Comparison of ENCODE assay signal across 8 cellular contexts in the genomic region with DNA sequence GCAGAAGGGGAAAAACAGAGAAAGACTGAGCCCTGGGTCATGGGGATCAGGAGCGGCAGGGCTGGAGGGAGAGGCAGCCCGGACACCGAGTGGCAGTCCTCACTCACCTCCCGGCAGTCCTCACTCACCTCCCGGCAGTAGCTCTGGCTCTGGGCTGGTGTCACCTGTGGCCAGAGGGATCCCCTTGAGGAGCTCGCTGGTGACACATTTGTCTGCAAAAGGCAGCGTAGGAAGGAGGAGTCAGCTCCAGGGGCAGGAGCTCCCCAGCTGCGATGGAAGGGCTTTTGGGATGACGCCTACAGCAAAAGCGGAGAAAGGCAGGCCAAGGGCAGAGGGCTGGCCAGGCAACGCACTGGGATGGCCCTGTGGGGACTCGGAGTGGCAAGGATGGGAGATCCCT. TPM values are rescaled to one million over a fixed set of nuclear protein-coding genes. Genes with fewer than 3 reads are reported as not detected.
DNase-seq lines count a peak whose midpoint lies in the region; ATAC-seq and TF ChIP-seq lines count a peak whose summit lies in the region.

No MANE protein-coding gene starts in this region.

- H2BK5ac ChIP-seq in neuronal stem cell (ENCODE audit: low read length), result peak overlapping the region; percentile 98

- H3K4ac ChIP-seq in neuronal stem cell (ENCODE audit: low read length), result no peak overlapping the region

- no peak for ATAC-seq in CD8-positive, alpha-beta T cell
- no peak for ATAC-seq in effector memory CD8-positive, alpha-beta T cell (replicated peaks)
- ATAC-seq in HG03280 (IDR thresholded peaks at IDR 0.05; ENCODE audit: unreplicated experiment) (no peak), HG03045 (IDR thresholded peaks at IDR 0.05; ENCODE audit: unreplicated experiment) (no peak)

- H2AK5ac ChIP-seq in neuronal stem cell (ENCODE audit: low read depth, low read length), result peak overlapping the region; percentile 100

- no peaks in the 10 kb centered on the region for H3K9me3 Mint-ChIP-seq in CD8-positive, alpha-beta T cell
- H3K9me3 Mint-ChIP-seq in effector memory CD8-positive, alpha-beta T cell, result no peaks in the 10 kb centered on the region

- peaks cover 8% of the 10 kb centered on the region for H3K79me2 ChIP-seq in OCI-LY1 (ENCODE audit: insufficient read depth, low read length)

- H3K4me2 ChIP-seq in OCI-LY1 (ENCODE audit: low read length), result peak overlapping the region; percentile 100
- peak overlapping the region; percentile 86 for H3K4me2 ChIP-seq in neuronal stem cell (ENCODE audit: insufficient read depth, low read length, poor library complexity, severe bottlenecking)

- no peaks in the 10 kb centered on the region for H3K27me3 Mint-ChIP-seq in CD8-positive, alpha-beta T cell (ENCODE audit: low read depth)
- H3K27me3 Mint-ChIP-seq in effector memory CD8-positive, alpha-beta T cell, result no peaks in the 10 kb centered on the region

- peaks cover 19% of the 10 kb centered on the region for H3K79me1 ChIP-seq in neuronal stem cell (ENCODE audit: low read depth, low read length)

- WGBS in neuronal stem cell (ENCODE audit: extremely low coverage in 2 of 2, insufficient read length in 2 of 2, insufficient replicate concordance in 1 of 2), 2 donors, result no CpG with 5 or more reads among the region's 12 CpGs

- H3K14ac ChIP-seq in neuronal stem cell (ENCODE audit: low read length), result no peak overlapping the region

- peaks cover 38% of the 10 kb centered on the region for H3K36me3 ChIP-seq in CD8-positive, alpha-beta T cell (ENCODE audit: insufficient read depth, low read length)
- H3K36me3 ChIP-seq in OCI-LY1 (ENCODE audit: insufficient read depth, low read length) (peaks cover 50% of the 10 kb centered on the region), neuronal stem cell (replicated peaks in 1 of 2; ENCODE audit: control insufficient read depth in 2 of 2, insufficient read depth in 2 of 2, low read length in 2 of 2) (peaks cover 37 to 50% of the 10 kb centered on the region in 2 donors)

- no peak for DNase-seq in CD8-positive, alpha-beta T cell
- no peak for DNase-seq in effector memory CD8-positive, alpha-beta T cell
- no peak for DNase-seq in neuronal stem cell (ENCODE audit: low spot score)
- DNase-seq in stimulated activated CD8-positive, alpha-beta memory T cell treated with anti-CD3 and anti-CD28 coated beads, Interleukin-4, amount 100 ng/mL, for 48 hours, result no peak
- no peak for DNase-seq in DMS79 (lab: John Stamatoyannopoulos, UW)

- CTCF ChIA-PET in CD8-positive, alpha-beta T cell (lab: Charles Lee), result interaction anchor here (0.9 to 1.8 kb wide), 4 partner anchors 11 to 23 kb away, joined by 3 to 8 read pairs (median 4); no protein-coding TSS in a partner anchor

- H3K9ac ChIP-seq in OCI-LY1 (ENCODE audit: low read length), result peak overlapping the region; percentile 95
- peak overlapping the region; percentile 99 for H3K9ac ChIP-seq in neuronal stem cell (ENCODE audit: low read depth, low read length, poor library complexity)

- no peaks in the 10 kb centered on the region for H3K9me3 ChIP-seq in CD8-positive, alpha-beta T cell (ENCODE audit: low read length)
- no peaks in the 10 kb centered on the region for H3K9me3 ChIP-seq in OCI-LY1 (ENCODE audit: low read length)
- H3K9me3 ChIP-seq in neuronal stem cell (replicated peaks in 1 of 2; ENCODE audit: control insufficient read depth in 2 of 2, insufficient read depth in 1 of 2, low read depth in 1 of 2, low read length in 2 of 2), result no peaks in the 10 kb centered on the region

- intact Hi-C loops in CD8-positive, alpha-beta T cell (cut with DNase I, micrococcal nuclease), result loop anchor here (1.0 kb wide), 3 partner anchors 12 to 23 kb away; partner anchors contain the start of gene PPAN (in 1 of the 2)

- H3K4me3 ChIP-seq in CD8-positive, alpha-beta T cell (ENCODE audit: low read depth, low read length), result peak overlapping the region; percentile 99
- H3K4me3 ChIP-seq in OCI-LY1 (ENCODE audit: low read depth, low read length, poor library complexity, severe bottlenecking) (peak overlapping the region; percentile 99), neuronal stem cell (ENCODE audit: low read length in 2 of 2) (peak overlapping the region; percentile 91 to 95)

- H3K4me1 ChIP-seq in CD8-positive, alpha-beta T cell (ENCODE audit: insufficient read depth, low read length), result peaks cover 22% of the 10 kb centered on the region
- H3K4me1 ChIP-seq in OCI-LY1 (ENCODE audit: insufficient read depth, low read length, severe bottlenecking) (peaks cover 21% of the 10 kb centered on the region), neuronal stem cell (ENCODE audit: control insufficient read depth in 2 of 2, insufficient read depth in 1 of 2, low read depth in 1 of 2, low read length in 2 of 2) (peaks cover 6 to 8% of the 10 kb centered on the region in 2 donors)

- no peak overlapping the region for H2BK120ac ChIP-seq in neuronal stem cell (ENCODE audit: low read depth, low read length)

- H3K27me3 ChIP-seq in CD8-positive, alpha-beta T cell (ENCODE audit: insufficient read depth, low read length), result no peaks in the 10 kb centered on the region
- H3K27me3 ChIP-seq in OCI-LY1 (ENCODE audit: insufficient read depth, low read length), result no peaks in the 10 kb centered on the region
- H3K27me3 ChIP-seq in neuronal stem cell (ENCODE audit: control insufficient read depth in 3 of 3, insufficient read depth in 3 of 3, low read depth in 1 of 3, low read length in 3 of 3), result no peaks in the 10 kb centered on the region

- no peaks in the 10 kb centered on the region for H3F3A ChIP-seq in OCI-LY1 (ENCODE audit: insufficient read depth, low read length)

- peak overlapping the region; percentile 93 for H3K4me3 Mint-ChIP-seq in CD8-positive, alpha-beta T cell
- peak overlapping the region; percentile 92 to 98 for H3K4me3 Mint-ChIP-seq in effector memory CD8-positive, alpha-beta T cell

- H4K8ac ChIP-seq in neuronal stem cell (ENCODE audit: low read depth, low read length), result no peak overlapping the region

- H3K18ac ChIP-seq in neuronal stem cell (ENCODE audit: low read length), result peak overlapping the region; percentile 95

- H2BK12ac ChIP-seq in neuronal stem cell (ENCODE audit: low read length), result peak overlapping the region; percentile 41

- peaks cover 31% of the 10 kb centered on the region for H3K4me1 Mint-ChIP-seq in CD8-positive, alpha-beta T cell (ENCODE audit: low read depth)
- peaks cover 24 to 26% of the 10 kb centered on the region in 2 donors for H3K4me1 Mint-ChIP-seq in effector memory CD8-positive, alpha-beta T cell (ENCODE audit: low read depth in 2 of 2)

- H3K27ac Mint-ChIP-seq in CD8-positive, alpha-beta T cell, result peak overlapping the region; percentile 94
- peak overlapping the region; percentile 88 to 97 for H3K27ac Mint-ChIP-seq in effector memory CD8-positive, alpha-beta T cell

- H3K9me2 ChIP-seq in OCI-LY1 (ENCODE audit: low read depth, low read length), result no peaks in the 10 kb centered on the region

- H3K27ac ChIP-seq in CD8-positive, alpha-beta T cell (ENCODE audit: low read depth, low read length), result peak overlapping the region; percentile 80
- no peak overlapping the region for H3K27ac ChIP-seq in OCI-LY1 (ENCODE audit: low read depth, low read length, poor library complexity, severe bottlenecking)
- no peak overlapping the region for H3K27ac ChIP-seq in neuronal stem cell (replicated peaks; ENCODE audit: low read length)

- H4K20me1 ChIP-seq in OCI-LY1 (ENCODE audit: insufficient read depth, low read length), result no peaks in the 10 kb centered on the region

- no peak overlapping the region for H4K91ac ChIP-seq in neuronal stem cell (ENCODE audit: low read depth, low read length, poor library complexity)

- H2BK15ac ChIP-seq in neuronal stem cell (ENCODE audit: low read length), result no peak overlapping the region

- H2AFZ ChIP-seq in OCI-LY1 (ENCODE audit: low read length) (no peak overlapping the region), neuronal stem cell (ENCODE audit: low read length) (peak overlapping the region; percentile 86)

- no peak for TF ChIP-seq CTCF in CD8-positive, alpha-beta T cell (IDR thresholded peaks at IDR 0.05)
- no peak for TF ChIP-seq CTCF in OCI-LY1 (IDR thresholded peaks at IDR 0.05; ENCODE audit: low read length)

- peak overlapping the region; percentile 80 for H3K23ac ChIP-seq in neuronal stem cell (ENCODE audit: low read depth, low read length, poor library complexity)

- H3K36me3 Mint-ChIP-seq in CD8-positive, alpha-beta T cell, result peaks cover 43% of the 10 kb centered on the region
- peaks cover 55% of the 10 kb centered on the region for H3K36me3 Mint-ChIP-seq in effector memory CD8-positive, alpha-beta T cell (ENCODE audit: insufficient read depth)

- POLR2A ChIA-PET in CD8-positive, alpha-beta T cell (lab: Charles Lee), result interaction anchor here (4.7 to 8.0 kb wide), 2 partner anchors 11 to 23 kb away, joined by 39 to 53 read pairs; partner anchors contain the start of gene PPAN

RNA-seq across cellular contexts. Expression of gene EIF3G, which starts 0.7 kb away (rescaled TPM):
- 100 to 1,000 TPM; 331 to 334 TPM for total RNA-seq in CD8-positive, alpha-beta T cell
- polyA plus RNA-seq in neuronal stem cell (2013, experiment 1 of 2), result 165 TPM
- 159 TPM for polyA plus RNA-seq in neuronal stem cell (2013, experiment 2 of 2)

RNA-seq across cellular contexts. Expression of gene P2RY11, which starts 7.5 kb away (rescaled TPM):
- total RNA-seq in CD8-positive, alpha-beta T cell, result 10 to 100 TPM; 74.4 to 76.3 TPM
- polyA plus RNA-seq in neuronal stem cell (2013, experiment 1 of 2), result 4.2 TPM
- polyA plus RNA-seq in neuronal stem cell (2013, experiment 2 of 2), result 3.9 TPM

RNA-seq across cellular contexts. Expression of gene PPAN, which starts 12.8 kb away (rescaled TPM):
- 100 to 1,000 TPM in 1 of 2 experiments, 10 to 100 TPM in 1; 97.6 to 114 TPM for total RNA-seq in CD8-positive, alpha-beta T cell
- 16.9 TPM for polyA plus RNA-seq in neuronal stem cell (2013, experiment 1 of 2)
- polyA plus RNA-seq in neuronal stem cell (2013, experiment 2 of 2), result 18.4 TPM

RNA-seq across cellular contexts. Expression of gene ANGPTL6, which starts 16.5 kb away (rescaled TPM):
- 1 to 10 TPM; 1.2 TPM for total RNA-seq in CD8-positive, alpha-beta T cell
- polyA plus RNA-seq in neuronal stem cell (2013, experiment 1 of 2), result not detected
- not detected for polyA plus RNA-seq in neuronal stem cell (2013, experiment 2 of 2)

RNA-seq across cellular contexts. Expression of gene SHFL, which starts 32.8 kb away (rescaled TPM):
- total RNA-seq in CD8-positive, alpha-beta T cell, result 10 to 100 TPM; 56.4 to 61.6 TPM
- 0.77 TPM for polyA plus RNA-seq in neuronal stem cell (2013, experiment 1 of 2)
- polyA plus RNA-seq in neuronal stem cell (2013, experiment 2 of 2), result 0.71 TPM
